In the genomic region with DNA sequence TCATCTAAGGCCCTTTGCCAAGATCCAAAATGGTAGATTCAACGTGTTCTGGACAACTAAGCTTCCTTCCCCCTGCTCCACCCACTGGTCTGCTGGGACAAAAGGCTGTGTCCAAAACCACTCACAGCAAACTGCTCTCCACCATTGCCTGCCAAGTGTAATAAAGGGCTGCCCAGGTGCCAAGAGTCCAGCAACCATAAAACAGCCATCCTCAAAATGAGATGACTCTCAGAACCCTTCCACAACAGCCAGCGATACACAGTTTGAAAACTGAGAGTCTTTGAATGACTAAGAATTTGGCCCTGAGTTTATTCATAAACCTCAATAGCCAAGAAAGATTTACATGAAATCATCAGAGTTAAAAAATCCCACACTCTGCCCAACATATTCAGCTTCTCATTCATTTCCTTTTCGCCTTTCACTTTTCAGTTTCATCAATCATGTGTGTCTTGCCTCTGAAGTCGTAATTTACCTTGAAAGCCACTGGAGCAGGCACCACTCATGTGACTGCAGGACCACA, we compare ENCODE assay signal across 24 cellular contexts.
A peak's percentile ranks its signal among the peaks of the same experiment; 100 is the strongest.
DNase-seq lines count a peak whose midpoint lies in the region; ATAC-seq and TF ChIP-seq lines count a peak whose summit lies in the region.
"Had no signal": no experiment of that assay in that cellular context is flagged by ENCODE, and none has a peak within 500 bp of the region (broad histone marks: within the 10 kb centered on the region; RNA-seq: fewer than 3 reads in every experiment).

No MANE protein-coding gene starts in this region.

- no peak overlapping the region for H3K4me3 ChIP-seq in heart right ventricle
- H3K4me3 ChIP-seq in neural progenitor cell = no peak overlapping the region
- H3K4me3 ChIP-seq: BLaER1 treated with 17β-estradiol and CSF1 and Interleukin-3, amounts not matched to agents 10 nM and 100 nM; pancreas; right lobe of liver had no signal

- no peaks in the 10 kb centered on the region for H3K9me3 Mint-ChIP-seq in neural progenitor cell
- H3K9me3 Mint-ChIP-seq: endodermal cell, type B pancreatic cell had no signal

- no peaks in the 10 kb centered on the region for H3K79me2 ChIP-seq in neural progenitor cell (ENCODE audit: low read depth)

- no peak overlapping the region for H3K9ac ChIP-seq in neural progenitor cell
- H3K9ac ChIP-seq: BLaER1 treated with 17β-estradiol and CSF1 and Interleukin-3, amounts not matched to agents 10 nM and 100 nM; SK-N-SH had no signal

- H3K27me3 Mint-ChIP-seq in neural progenitor cell (ENCODE audit: insufficient read depth, low read depth) = no peaks in the 10 kb centered on the region

- H3F3A ChIP-seq in neural progenitor cell (ENCODE audit: low read depth) = no peaks in the 10 kb centered on the region

- TF ChIP-seq CTCF in heart right ventricle (IDR thresholded peaks at IDR 0.05) (no peak), neural progenitor cell (IDR thresholded peaks at IDR 0.05) (no peak)

- H3K36me3 ChIP-seq in heart right ventricle = no peaks in the 10 kb centered on the region
- H3K36me3 ChIP-seq in neural progenitor cell = no peaks in the 10 kb centered on the region
- H3K36me3 ChIP-seq: BLaER1 treated with 17β-estradiol and CSF1 and Interleukin-3, amounts not matched to agents 10 nM and 100 nM; pancreas; right lobe of liver had no signal

- H3K27ac ChIP-seq in heart right ventricle (no peak overlapping the region), neural progenitor cell (no peak overlapping the region)
- H3K27ac ChIP-seq: BLaER1 treated with 17β-estradiol and CSF1 and Interleukin-3, amounts not matched to agents 10 nM and 100 nM; pancreas; right lobe of liver had no signal

- intact Hi-C loops in heart right ventricle (cut with DNase I) = no loop called here

- 63 to 72% methylated on average over 4 of the region's 4 CpGs for WGBS in heart right ventricle, 2 donors

- H3K27me3 ChIP-seq in heart right ventricle (peaks cover 0 to 5% (median 0%) of the 10 kb centered on the region in 7 donors), neural progenitor cell (no peaks in the 10 kb centered on the region)
- H3K27me3 ChIP-seq: BLaER1 treated with 17β-estradiol and CSF1 and Interleukin-3, amounts not matched to agents 10 nM and 100 nM; pancreas; right lobe of liver had no signal

- no peaks in the 10 kb centered on the region for H4K20me1 ChIP-seq in neural progenitor cell (ENCODE audit: low read depth)
- H4K20me1 ChIP-seq: BLaER1 treated with 17β-estradiol and CSF1 and Interleukin-3, amounts not matched to agents 10 nM and 100 nM had no signal

- H3K4me2 ChIP-seq in neural progenitor cell = no peak overlapping the region
- H3K4me2 ChIP-seq: BLaER1 treated with 17β-estradiol and CSF1 and Interleukin-3, amounts not matched to agents 10 nM and 100 nM; SK-N-SH had no signal

- H3K9me3 ChIP-seq in heart right ventricle (no peaks in the 10 kb centered on the region), neural progenitor cell (ENCODE audit: low read depth) (no peaks in the 10 kb centered on the region)
- H3K9me3 ChIP-seq: BLaER1 treated with 17β-estradiol and CSF1 and Interleukin-3, amounts not matched to agents 10 nM and 100 nM; Caco-2; pancreas; right lobe of liver; SK-N-SH had no signal

- H3K27ac Mint-ChIP-seq in neural progenitor cell = no peak overlapping the region
- H3K27ac Mint-ChIP-seq: endodermal cell; naive thymus-derived CD4-positive, alpha-beta T cell; type B pancreatic cell had no signal

- H3K36me3 Mint-ChIP-seq in neural progenitor cell = no peaks in the 10 kb centered on the region
- H3K36me3 Mint-ChIP-seq: naive thymus-derived CD4-positive, alpha-beta T cell; type B pancreatic cell had no signal

- H2AFZ ChIP-seq in neural progenitor cell (replicated peaks) = no peak overlapping the region

- no peak overlapping the region for H3K4me3 Mint-ChIP-seq in neural progenitor cell
- H3K4me3 Mint-ChIP-seq: endodermal cell; naive thymus-derived CD4-positive, alpha-beta T cell; type B pancreatic cell had no signal

- peaks cover 9% of the 10 kb centered on the region for H3K4me1 Mint-ChIP-seq in neural progenitor cell
- H3K4me1 Mint-ChIP-seq: naive thymus-derived CD4-positive, alpha-beta T cell had no signal

- H3K4me1 ChIP-seq in heart right ventricle = peaks cover 0 to 5% (median 0%) of the 10 kb centered on the region in 9 donors
- H3K4me1 ChIP-seq in neural progenitor cell = no peaks in the 10 kb centered on the region
- H3K4me1 ChIP-seq: BLaER1 treated with 17β-estradiol and CSF1 and Interleukin-3, amounts not matched to agents 10 nM and 100 nM; Caco-2; pancreas; right lobe of liver had no signal

- DNase-seq in heart right ventricle = no peak
- DNase-seq in inferior parietal cortex (ENCODE audit: extremely low spot score) = no peak
- DNase-seq in ureter (ENCODE audit: low spot score) = no peak
- DNase-seq in AG20443 (ENCODE audit: low spot score) = no peak
- DNase-seq in neural progenitor cell (ENCODE audit: low spot score) = no peak
- DNase-seq: activated CD8-positive, alpha-beta memory T cell treated with anti-CD3 and anti-CD28 coated beads, Interleukin-2, amount 50 U/mL, for 48 hours; activated effector memory CD4-positive, alpha-beta T cell treated with Interleukin-2 at 50 U/mL for 16 hours; Caco-2; cortex of kidney; DMS79 treated with DMSO at 0.1 percent for 48 hours; endodermal cell; mesenchymal stem cell; naive thymus-derived CD4-positive, alpha-beta T cell; NCI-H1436; NCI-H2107; NCI-H510A; pancreas; right lobe of liver; SK-N-SH had no signal

- peak; percentile 78 for ATAC-seq in GM18502 (IDR thresholded peaks at IDR 0.05; ENCODE audit: poor library complexity, unreplicated experiment)
- ATAC-seq in GM19025 (IDR thresholded peaks at IDR 0.05; ENCODE audit: low read depth, unreplicated experiment) = peak; percentile 51
- peak; percentile 73 for ATAC-seq in HG03097 (IDR thresholded peaks at IDR 0.05; ENCODE audit: low FRiP score, unreplicated experiment)
- peak in 5 of 8 donors; percentile 30 to 75 (median 72) for ATAC-seq in heart right ventricle
- ATAC-seq: naive thymus-derived CD4-positive, alpha-beta T cell; pancreas; right lobe of liver had no signal
